Comparison of ENCODE assay signal across 24 cellular contexts in the genomic region with DNA sequence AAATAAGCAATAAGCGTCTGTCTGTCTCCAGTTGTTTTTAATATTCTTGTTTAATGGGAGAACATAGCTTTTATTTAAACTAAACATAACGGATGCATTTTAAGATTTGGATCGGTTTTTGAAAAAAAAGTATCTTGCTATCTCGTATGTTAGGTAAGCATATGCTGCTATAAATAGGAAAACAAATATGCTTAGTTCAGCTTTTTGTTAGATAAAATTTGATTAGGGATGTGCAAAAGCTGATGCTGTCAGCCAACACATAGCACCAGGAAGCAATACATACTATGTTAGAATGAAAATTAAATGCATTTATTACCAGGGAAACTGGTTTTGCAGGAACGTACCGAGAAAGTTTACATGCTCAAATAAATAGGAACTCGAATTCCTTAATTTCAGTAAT.
DNase-seq lines count a peak whose midpoint lies in the region; ATAC-seq, FAIRE-seq and TF ChIP-seq lines count a peak whose summit lies in the region.
"Had no signal": no experiment of that assay in that cellular context is flagged by ENCODE, and none has a peak within 500 bp of the region (broad histone marks: within the 10 kb centered on the region; RNA-seq: fewer than 3 reads in every experiment).

No MANE protein-coding gene starts in this region.

- H3K9me3 ChIP-seq in HepG2 (ENCODE audit: low read length) = no peaks in the 10 kb centered on the region
- H3K9me3 ChIP-seq in right lobe of liver = no peaks in the 10 kb centered on the region
- H3K9me3 ChIP-seq in SK-N-MC (ENCODE audit: low read depth, low read length) = no peaks in the 10 kb centered on the region
- H3K9me3 ChIP-seq: BE2C, Caco-2 had no signal

- TF ChIP-seq POLR2A in HepG2 (IDR thresholded peaks at IDR 0.05; ENCODE audit: insufficient read depth in 1 of 2, low read depth in 2 of 2, low read length in 2 of 2) (no peak), right lobe of liver (IDR thresholded peaks at IDR 0.05) (no peak)

- TF ChIP-seq EP300 in HepG2 (IDR thresholded peaks at IDR 0.05; ENCODE audit: low read depth in 2 of 2, low read length in 2 of 2) = no peak
- no peak for TF ChIP-seq EP300 in HepG2 (CRISPR knock-in tag; IDR thresholded peaks at IDR 0.05; ENCODE audit: borderline replicate concordance)

- H3K4me1 ChIP-seq in HepG2 (ENCODE audit: insufficient read depth, low read length) = no peaks in the 10 kb centered on the region
- peaks cover 0 to 2% (median 0%) of the 10 kb centered on the region in 4 donors for H3K4me1 ChIP-seq in right lobe of liver
- H3K4me1 ChIP-seq: BE2C; BLaER1 treated with 17β-estradiol and CSF1 and Interleukin-3, amounts not matched to agents 10 nM and 100 nM; Caco-2 had no signal

- no peaks in the 10 kb centered on the region for H4K20me1 ChIP-seq in HepG2 (ENCODE audit: insufficient read depth, low read length)
- H4K20me1 ChIP-seq: BLaER1 treated with 17β-estradiol and CSF1 and Interleukin-3, amounts not matched to agents 10 nM and 100 nM had no signal

- no peaks in the 10 kb centered on the region for H3K79me2 ChIP-seq in HepG2 (ENCODE audit: insufficient read depth, low read length)

- no peak for FAIRE-seq in HepG2 (lab: Jason Lieb, UNC)
- FAIRE-seq: A204.1, GM12878, GM19239, H1 had no signal

- no peaks in the 10 kb centered on the region for H3K27me3 ChIP-seq in HepG2 (ENCODE audit: control insufficient read depth in 1 of 2, insufficient read depth in 2 of 2, low read length in 2 of 2)
- H3K27me3 ChIP-seq in right lobe of liver = no peaks in the 10 kb centered on the region
- H3K27me3 ChIP-seq: BE2C; BLaER1 treated with 17β-estradiol and CSF1 and Interleukin-3, amounts not matched to agents 10 nM and 100 nM had no signal

- BruUV-seq in HepG2 (replicated peaks; lab: Mats Ljungman, UMichigan) = no TSS peak

- H3K9ac ChIP-seq in HepG2 (ENCODE audit: insufficient read depth, low read depth, low read length) (no peak overlapping the region), SK-N-MC (ENCODE audit: insufficient read length) (no peak overlapping the region)
- H3K9ac ChIP-seq: BLaER1 treated with 17β-estradiol and CSF1 and Interleukin-3, amounts not matched to agents 10 nM and 100 nM; GM23248 had no signal

- POLR2A ChIA-PET in HepG2 (lab: Yijun Ruan, JAX) = no interaction called here

- DNase-seq in HepG2 (ENCODE audit: low spot score) = no peak
- no peak for DNase-seq in right lobe of liver
- no peak for DNase-seq in SK-N-MC (ENCODE audit: low read depth, low spot score)
- DNase-seq in left kidney (ENCODE audit: low read depth, low spot score) = peak; percentile 12
- no peak for DNase-seq in DMS79 (lab: John Stamatoyannopoulos, UW)
- DNase-seq in NCI-H1436 treated with DMSO at 0.1 percent for 48 hours (lab: John Stamatoyannopoulos, UW) = no peak
- DNase-seq: ACHN; AML-193; BE2C; Caco-2; CD4-positive, CD25-positive, alpha-beta regulatory T cell; CD8-positive, alpha-beta T cell; DMS153; EL; GDM1; GM23248; H7; HCEC 1CT had no signal

- in situ Hi-C loops in HepG2 (cut with HindIII; ENCODE audit: extremely low pct_ligation_motif_present, low pct_unique_long_range_greater_than_20kb) = no loop called here

- intact Hi-C loops in HepG2 (cut with micrococcal nuclease; ENCODE audit: unreplicated experiment) = no loop called here
- intact Hi-C loops in right lobe of liver (cut with DNase I) = no loop called here

- no peak for ATAC-seq in HepG2
- no peak for ATAC-seq in right lobe of liver
- ATAC-seq: CD8-positive, alpha-beta T cell; GM12878 had no signal

- H3K27ac ChIP-seq in HepG2 (ENCODE audit: extremely low read length, insufficient read depth, low read length) (no peak overlapping the region), right lobe of liver (no peak overlapping the region), SK-N-MC (no peak overlapping the region; the same call in 1 of the 2 replicates)
- H3K27ac ChIP-seq: 22Rv1; BLaER1 treated with 17β-estradiol and CSF1 and Interleukin-3, amounts not matched to agents 10 nM and 100 nM; GM23248 had no signal

- H3K4me3 ChIP-seq in HepG2 (replicated peaks in 1 of 3; ENCODE audit: insufficient read depth in 1 of 3, low read depth in 2 of 3, low read length in 3 of 3) (no peak overlapping the region), right lobe of liver (no peak overlapping the region), SK-N-MC (peak overlapping the region; percentile 66)
- H3K4me3 ChIP-seq: BLaER1 treated with 17β-estradiol and CSF1 and Interleukin-3, amounts not matched to agents 10 nM and 100 nM; GM12878; GM23248 had no signal

- TF ChIP-seq RAD21 in HepG2 (CRISPR knock-in tag; IDR thresholded peaks at IDR 0.05) = no peak

- TF ChIP-seq CTCF in HepG2 (CRISPR knock-in tag; IDR thresholded peaks at IDR 0.05) (no peak), right lobe of liver (IDR thresholded peaks at IDR 0.05) (no peak)

- 12% methylated on average over 7 of the region's 7 CpGs for WGBS in HepG2 (ENCODE audit: low lambda C conversion rate)
- WGBS in right lobe of liver (ENCODE audit: insufficient coverage, low coverage, low lambda C conversion rate, missing lambda C conversion rate) = 51% methylated on average over 7 of the region's 7 CpGs

- H3K36me3 ChIP-seq in HepG2 (replicated peaks in 1 of 2; ENCODE audit: control insufficient read depth in 1 of 2, insufficient read depth in 2 of 2, low read length in 2 of 2) = no peaks in the 10 kb centered on the region
- no peaks in the 10 kb centered on the region for H3K36me3 ChIP-seq in right lobe of liver
- no peaks in the 10 kb centered on the region for H3K36me3 ChIP-seq in SK-N-MC (ENCODE audit: insufficient read depth, low read length)
- H3K36me3 ChIP-seq: BE2C; BLaER1 treated with 17β-estradiol and CSF1 and Interleukin-3, amounts not matched to agents 10 nM and 100 nM had no signal

- CTCF ChIA-PET in HepG2 (lab: Yijun Ruan, JAX; ENCODE audit: low intra/inter-chr PET ratio, low total read pairs) = no interaction called here

- no peak overlapping the region for H3K4me2 ChIP-seq in HepG2 (ENCODE audit: low read depth, low read length)
- H3K4me2 ChIP-seq: BLaER1 treated with 17β-estradiol and CSF1 and Interleukin-3, amounts not matched to agents 10 nM and 100 nM had no signal

- H2AFZ ChIP-seq in HepG2 (ENCODE audit: low read length) = no peak overlapping the region
- H2AFZ ChIP-seq: GM23248 had no signal

TF ChIP-seq in HepG2, 621 proteins besides CTCF, POLR2A, EP300 and RAD21:
- TF ChIP-seq MAFF (IDR thresholded peaks at IDR 0.05; ENCODE audit: low read depth, low read length) (peak; percentile 64; the same call in 1 of the 2 replicates), EED (CRISPR knock-in tag; IDR thresholded peaks at IDR 0.05) (no peak), MAFK (conservative IDR thresholded peaks at IDR 0.05 in 1 of 2, IDR thresholded peaks at IDR 0.05 in 1 of 2; ENCODE audit: low read length in 2 of 2) (peak; percentile 51 to 84; a peak in 3 of 4 replicates), FIP1L1 (IDR thresholded peaks at IDR 0.05; ENCODE audit: borderline replicate concordance, insufficient read depth, low read depth, low read length) (no peak), AKAP8 (CRISPR knock-in tag; IDR thresholded peaks at IDR 0.05) (no peak), ZNF138 (CRISPR knock-in tag; IDR thresholded peaks at IDR 0.05; ENCODE audit: low read depth) (no peak)
- TF ChIP-seq, protein P1, sequence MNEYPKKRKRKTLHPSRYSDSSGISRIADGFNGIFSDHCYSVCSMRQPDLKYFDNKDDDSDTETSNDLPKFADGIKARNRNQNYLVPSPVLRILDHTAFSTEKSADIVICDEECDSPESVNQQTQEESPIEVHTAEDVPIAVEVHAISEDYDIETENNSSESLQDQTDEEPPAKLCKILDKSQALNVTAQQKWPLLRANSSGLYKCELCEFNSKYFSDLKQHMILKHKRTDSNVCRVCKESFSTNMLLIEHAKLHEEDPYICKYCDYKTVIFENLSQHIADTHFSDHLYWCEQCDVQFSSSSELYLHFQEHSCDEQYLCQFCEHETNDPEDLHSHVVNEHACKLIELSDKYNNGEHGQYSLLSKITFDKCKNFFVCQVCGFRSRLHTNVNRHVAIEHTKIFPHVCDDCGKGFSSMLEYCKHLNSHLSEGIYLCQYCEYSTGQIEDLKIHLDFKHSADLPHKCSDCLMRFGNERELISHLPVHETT (CRISPR knock-in tag; conservative IDR thresholded peaks at IDR 0.05) = no peak
